ENCODE assay signal across 10 cellular contexts in the genomic region with DNA sequence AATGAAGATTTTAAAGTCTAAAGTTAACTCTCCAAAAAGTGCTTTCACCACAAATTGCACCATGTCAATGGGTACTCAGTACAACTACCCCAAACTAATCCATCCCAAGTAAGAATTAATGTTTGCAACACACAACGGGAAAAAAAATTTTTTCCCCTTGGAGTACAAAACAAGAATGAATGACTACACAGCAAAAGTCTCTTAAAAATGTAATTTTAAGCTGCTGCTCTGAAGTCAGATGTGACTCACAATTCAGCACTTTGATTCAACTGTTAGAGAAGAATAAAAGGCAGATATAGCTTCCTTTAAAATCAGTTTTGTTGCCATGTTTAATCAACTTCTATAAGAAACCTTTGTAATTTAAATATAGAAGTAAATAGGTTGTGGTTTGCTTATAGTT.
"Had no signal": no experiment of that assay in that cellular context is flagged by ENCODE, and none has a peak within 500 bp of the region (broad histone marks: within the 10 kb centered on the region; RNA-seq: fewer than 3 reads in every experiment).

No MANE protein-coding gene starts in this region.

- H3K9me3 ChIP-seq: ovary, thoracic aorta had no signal

- DNase-seq: activated CD4-positive, alpha-beta T cell treated with anti-CD3 and anti-CD28 coated beads, Interleukin-2, amount 50 U/mL, for 48 hours; activated CD4-positive, CD25-positive, alpha-beta regulatory T cell treated with anti-CD3 and anti-CD28 coated beads, Interleukin-2, amount 50 U/mL, for 72 hours; activated effector memory CD4-positive, alpha-beta T cell treated with anti-CD3 and anti-CD28 coated beads, Interleukin-2, amount 50 U/mL, for 16 hours; activated T-cell treated with anti-CD3 and anti-CD28 coated beads, Interleukin-2, amount 50 U/mL, for 4 hours; aorta; effector CD8-positive, alpha-beta T cell; ovary; stimulated activated CD4-positive, alpha-beta T cell treated with anti-CD3 and anti-CD28 coated beads, Interleukin-4, amount 100 ng/mL, for 24 hours had no signal

- H3K36me3 ChIP-seq: ovary had no signal

- H3K27me3 ChIP-seq: hepatocyte, ovary had no signal

- H3K4me3 ChIP-seq: hepatocyte, ovary, thoracic aorta had no signal
